ENCODE assay signal across 23 cellular contexts in the genomic region with DNA sequence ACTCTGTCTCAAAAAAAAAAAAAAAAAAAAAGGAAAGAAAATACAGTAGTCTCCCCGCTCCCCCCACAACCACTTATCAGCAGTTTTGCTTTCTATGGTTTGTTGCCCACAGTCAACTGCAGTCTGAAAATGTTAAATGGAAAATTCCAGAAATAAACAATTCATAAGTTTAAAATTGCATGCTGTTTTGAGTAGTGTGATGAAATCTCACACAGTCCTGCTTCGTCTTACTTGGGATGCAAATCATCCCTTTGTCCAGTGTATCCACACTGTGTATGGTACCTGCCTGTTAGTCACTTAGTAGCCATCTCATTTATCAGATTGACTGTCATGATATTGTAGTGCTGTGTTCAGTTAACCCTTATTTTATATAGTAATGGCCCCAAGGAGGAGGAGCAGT.
"Had no signal": no experiment of that assay in that cellular context is flagged by ENCODE, and none has a peak within 500 bp of the region (broad histone marks: within the 10 kb centered on the region; RNA-seq: fewer than 3 reads in every experiment).

No MANE protein-coding gene starts in this region.

- H3K4me1 ChIP-seq: colonic mucosa, prostate gland, transverse colon had no signal

- H3K4me1 Mint-ChIP-seq: activated CD4-positive, alpha-beta T cell treated with anti-CD3 and anti-CD28 coated beads, Interleukin-2, amount 10 ng/mL, durations not matched to agents 7 days and 5 days had no signal

- H3K4me3 Mint-ChIP-seq: activated CD4-positive, alpha-beta T cell treated with anti-CD3 and anti-CD28 coated beads, Interleukin-2, amount 10 ng/mL, durations not matched to agents 7 days and 5 days; activated T-cell treated with anti-CD3 and anti-CD28 coated beads, Interleukin-2, amount 50 U/mL, for 72 hours; endodermal cell; neural progenitor cell; stimulated activated naive CD8-positive, alpha-beta T cell treated with anti-CD3 and anti-CD28 coated beads, Interleukin-15, amount 100 ng/mL, for 72 hours had no signal

- H2AFZ ChIP-seq: neural progenitor cell had no signal

- H3K27ac Mint-ChIP-seq: activated CD4-positive, alpha-beta T cell treated with anti-CD3 and anti-CD28 coated beads, Interleukin-2, amount 10 ng/mL, durations not matched to agents 7 days and 5 days; activated T-cell treated with anti-CD3 and anti-CD28 coated beads, Interleukin-2, amount 50 U/mL, for 72 hours; neural progenitor cell; stimulated activated naive CD8-positive, alpha-beta T cell treated with anti-CD3 and anti-CD28 coated beads, Interleukin-15, amount 100 ng/mL, for 72 hours had no signal

- H3K9me3 Mint-ChIP-seq: activated CD4-positive, alpha-beta T cell treated with anti-CD3 and anti-CD28 coated beads, Interleukin-2, amount 10 ng/mL, durations not matched to agents 7 days and 5 days; activated T-cell treated with anti-CD3 and anti-CD28 coated beads, Interleukin-2, amount 50 U/mL, for 72 hours; endodermal cell; stimulated activated naive CD8-positive, alpha-beta T cell treated with anti-CD3 and anti-CD28 coated beads, Interleukin-15, amount 100 ng/mL, for 72 hours had no signal

- H3K4me3 ChIP-seq: colonic mucosa, heart right ventricle, left ventricle myocardium inferior, neural progenitor cell, prostate gland, skin epidermis, suprapubic skin, transverse colon, vagina had no signal

- H3K27me3 ChIP-seq: colonic mucosa, heart right ventricle, neural progenitor cell, suprapubic skin, transverse colon, vagina had no signal

- H3K9me3 ChIP-seq: colonic mucosa, left ventricle myocardium inferior, prostate gland, suprapubic skin, transverse colon, vagina had no signal

- H3K27ac ChIP-seq: colonic mucosa, heart right ventricle, left ventricle myocardium inferior, neural progenitor cell, prostate gland, skin epidermis, suprapubic skin, transverse colon, vagina had no signal

- H3K9ac ChIP-seq: neural progenitor cell had no signal

- DNase-seq: activated CD4-positive, alpha-beta T cell treated with anti-CD3 and anti-CD28 coated beads, Interleukin-2, amount 10 ng/mL, durations not matched to agents 7 days and 5 days; activated CD8-positive, alpha-beta memory T cell treated with anti-CD3 and anti-CD28 coated beads for 24 hours; activated CD8-positive, alpha-beta memory T cell treated with anti-CD3 and anti-CD28 coated beads, Interleukin-2, amount 50 U/mL, for 48 hours; activated effector memory CD4-positive, alpha-beta T cell treated with anti-CD3 and anti-CD28 coated beads, Interleukin-2, amount 50 U/mL, for 16 hours; activated naive CD4-positive, alpha-beta T cell treated with anti-CD3 and anti-CD28 coated beads, Interleukin-2, amount 50 U/mL, for 16 hours; activated T-cell treated with anti-CD3 and anti-CD28 coated beads, Interleukin-2, amount 50 U/mL, for 72 hours; amniotic stem cell; central memory CD4-positive, alpha-beta T cell; colonic mucosa; endodermal cell; heart right ventricle; left ventricle myocardium inferior; right cardiac atrium; stimulated activated CD4-positive, alpha-beta T cell treated with anti-CD3 and anti-CD28 coated beads, Interleukin-15, amount 100 ng/mL, for 24 hours; stimulated activated CD4-positive, alpha-beta T cell treated with anti-CD3 and anti-CD28 coated beads, Interleukin-2, amount 100 ng/mL, for 48 hours; stimulated activated naive CD8-positive, alpha-beta T cell treated with anti-CD3 and anti-CD28 coated beads, Interleukin-15, amount 100 ng/mL, for 72 hours; T1000; transverse colon had no signal

- H3K27me3 Mint-ChIP-seq: activated CD4-positive, alpha-beta T cell treated with anti-CD3 and anti-CD28 coated beads, Interleukin-2, amount 10 ng/mL, durations not matched to agents 7 days and 5 days; stimulated activated naive CD8-positive, alpha-beta T cell treated with anti-CD3 and anti-CD28 coated beads, Interleukin-15, amount 100 ng/mL, for 72 hours had no signal

- ATAC-seq: activated T-cell treated with anti-CD3 and anti-CD28 coated beads, Interleukin-2, amount 50 U/mL, for 72 hours; heart right ventricle; right cardiac atrium; stimulated activated naive CD8-positive, alpha-beta T cell treated with anti-CD3 and anti-CD28 coated beads, Interleukin-15, amount 100 ng/mL, for 72 hours had no signal

- H3K36me3 ChIP-seq: colonic mucosa, neural progenitor cell, prostate gland, suprapubic skin, transverse colon, vagina had no signal

- H3K4me2 ChIP-seq: neural progenitor cell had no signal
